8 cellular contexts compared by ENCODE assay signal in genomic region chr4:55345980-55346850, GRCh38. TPM values are rescaled to one million over a fixed set of nuclear protein-coding genes. Genes with fewer than 3 reads are reported as not detected.
DNase-seq lines count a peak whose midpoint lies in the region; ATAC-seq and TF ChIP-seq lines count a peak whose summit lies in the region.

Gene SRD5A3, plus strand, starts transcription at chr4:55346242. Its CDS starts 95 bp downstream, at chr4:55346337.

- DNase-seq in CD4-positive, alpha-beta memory T cell = peak; percentile 67 to 81 (median 74)
- DNase-seq in NCI-H748 treated with DMSO at 0.1 percent for 48 hours (lab: John Stamatoyannopoulos, UW) (peak; percentile 44), lung (ENCODE audit: low spot score) (peak; percentile 88)
- peak; percentile 80 for DNase-seq in activated CD4-positive, alpha-beta memory T cell treated with anti-CD3 and anti-CD28 coated beads, Interleukin-2, amount 10 ng/mL, durations not matched to agents 7 days and 5 days
- peak; percentile 64 to 77 (median 75) for DNase-seq in stimulated activated CD4-positive, alpha-beta T cell treated with anti-CD3 and anti-CD28 coated beads, TNF-alpha, amount 100 ng/mL, for 48 hours (ENCODE audit: low read depth in 3 of 3)

- H3K4me3 Mint-ChIP-seq in CD4-positive, alpha-beta memory T cell = peak within 1 kb of the TSS; percentile 87 to 93 (median 89)
- H3K4me3 Mint-ChIP-seq in activated CD4-positive, alpha-beta memory T cell treated with anti-CD3 and anti-CD28 coated beads, Interleukin-2, amount 10 ng/mL, durations not matched to agents 7 days and 5 days = peak within 1 kb of the TSS; percentile 79

- H3K4me1 Mint-ChIP-seq in CD4-positive, alpha-beta memory T cell = peaks cover 10 to 19% (median 14%) of the 10 kb centered on the region in 4 donors
- H3K4me1 Mint-ChIP-seq in activated CD4-positive, alpha-beta memory T cell treated with anti-CD3 and anti-CD28 coated beads, Interleukin-2, amount 10 ng/mL, durations not matched to agents 7 days and 5 days = peaks cover 25% of the 10 kb centered on the region

- H3K4me1 ChIP-seq in CD4-positive, alpha-beta memory T cell (ENCODE audit: insufficient read depth, low read length) = peaks cover 20% of the 10 kb centered on the region
- H3K4me1 ChIP-seq in ectodermal cell (ENCODE audit: control insufficient read depth, insufficient read depth, low read length) (peaks cover 3% of the 10 kb centered on the region), lung (ENCODE audit: control insufficient read depth in 2 of 2, insufficient read depth in 2 of 2, low read length in 2 of 2) (peaks cover 0 to 6% of the 10 kb centered on the region in 2 donors)

- POLR2A ChIA-PET in CD4-positive, alpha-beta memory T cell (lab: Charles Lee; ENCODE audit: partially characterized antibody) = interaction anchor here (1.0 to 2.3 kb wide), 5 partner anchors 10 to 199 kb away, joined by 3 to 12 read pairs (median 4); partner anchors contain the start of gene TMEM165
- POLR2A ChIA-PET in activated CD4-positive, alpha-beta memory T cell treated with anti-CD3 and anti-CD28 coated beads, Interleukin-2, amount 10 ng/mL, durations not matched to agents 7 days and 5 days (lab: Charles Lee) = interaction anchor here (0.7 to 2.3 kb wide), 12 partner anchors 9 to 603 kb away, joined by 3 to 21 read pairs (median 4); partner anchors contain the start of genes CEP135 and TMEM165

- WGBS in ectodermal cell, 2 experiments = 0 to 1% methylated on average over 95 of the region's 95 CpGs
- 0% methylated on average over 75 to 95 of the region's 95 CpGs for WGBS in lung, 2 donors

- no peaks in the 10 kb centered on the region for H3K36me3 ChIP-seq in CD4-positive, alpha-beta memory T cell (ENCODE audit: insufficient read depth, low read length)
- H3K36me3 ChIP-seq in ectodermal cell (ENCODE audit: control insufficient read depth, insufficient read depth, low read length) = no peaks in the 10 kb centered on the region
- H3K36me3 ChIP-seq in lung (ENCODE audit: control insufficient read depth in 2 of 2, insufficient read depth in 2 of 2, low read length in 2 of 2) = no peaks in the 10 kb centered on the region

- intact Hi-C loops in CD4-positive, alpha-beta memory T cell (cut with micrococcal nuclease) = loop anchor here (1.0 to 5.0 kb wide), 6 partner anchors 49 to 521 kb away; partner anchors contain the start of genes CLOCK, EXOC1 and TMEM165

- H3K27ac ChIP-seq in CD4-positive, alpha-beta memory T cell (ENCODE audit: low read depth, low read length) = peak within 1 kb of the TSS; percentile 57
- H3K27ac ChIP-seq in ectodermal cell (ENCODE audit: insufficient read depth, low read depth, low read length, poor library complexity, severe bottlenecking) = peak within 1 kb of the TSS; percentile 76
- peak within 1 kb of the TSS; percentile 91 to 99 for H3K27ac ChIP-seq in lung (ENCODE audit: low read depth in 1 of 2, low read length in 1 of 2)

- H3K4me3 ChIP-seq in CD4-positive, alpha-beta memory T cell (ENCODE audit: low read length in 2 of 2) = peak within 1 kb of the TSS; percentile 37 to 74
- H3K4me3 ChIP-seq in ectodermal cell (ENCODE audit: insufficient read depth, low read depth, low read length) (peak within 1 kb of the TSS; percentile 56), lung (peak within 1 kb of the TSS; percentile 85)

- H3K9me3 Mint-ChIP-seq in CD4-positive, alpha-beta memory T cell = no peaks in the 10 kb centered on the region
- no peaks in the 10 kb centered on the region for H3K9me3 Mint-ChIP-seq in activated CD4-positive, alpha-beta memory T cell treated with anti-CD3 and anti-CD28 coated beads, Interleukin-2, amount 10 ng/mL, durations not matched to agents 7 days and 5 days

- peak; percentile 77 for TF ChIP-seq CTCF in lung (IDR thresholded peaks at IDR 0.05; ENCODE audit: control extremely low read depth, extremely low read depth)

- ATAC-seq in GM19328 (IDR thresholded peaks at IDR 0.05; ENCODE audit: unreplicated experiment) (peak; percentile 92), HG03460 (IDR thresholded peaks at IDR 0.05; ENCODE audit: unreplicated experiment) (peak; percentile 95), lung (ENCODE audit: insufficient read depth, low FRiP score) (peak; percentile 99)

- no peaks in the 10 kb centered on the region for H3K27me3 ChIP-seq in CD4-positive, alpha-beta memory T cell (ENCODE audit: insufficient read depth, low read length)
- H3K27me3 ChIP-seq in ectodermal cell (ENCODE audit: control insufficient read depth, insufficient read depth, low read length, poor library complexity, severe bottlenecking) (no peaks in the 10 kb centered on the region), lung (ENCODE audit: control insufficient read depth, insufficient read depth) (no peaks in the 10 kb centered on the region)

- no peaks in the 10 kb centered on the region for H3K9me3 ChIP-seq in CD4-positive, alpha-beta memory T cell (ENCODE audit: control insufficient read depth in 1 of 2, low read length in 2 of 2)
- no peaks in the 10 kb centered on the region for H3K9me3 ChIP-seq in ectodermal cell (ENCODE audit: control insufficient read depth, low read length)
- no peaks in the 10 kb centered on the region for H3K9me3 ChIP-seq in lung (ENCODE audit: control insufficient read depth in 2 of 2, insufficient read depth in 1 of 2, low read length in 1 of 2)

- CTCF ChIA-PET in CD4-positive, alpha-beta memory T cell (lab: Charles Lee; ENCODE audit: partially characterized antibody) = interaction anchor here (0.6 to 3.6 kb wide), 53 partner anchors 9 to 603 kb away, joined by 3 to 43 read pairs (median 5); partner anchors contain the start of genes CEP135, CLOCK, EXOC1 and TMEM165
- CTCF ChIA-PET in activated CD4-positive, alpha-beta memory T cell treated with anti-CD3 and anti-CD28 coated beads, Interleukin-2, amount 10 ng/mL, durations not matched to agents 7 days and 5 days (lab: Charles Lee) = interaction anchor here (0.7 to 3.2 kb wide), 43 partner anchors 9 to 1631 kb away, joined by 3 to 56 read pairs (median 4); partner anchors contain the start of genes CEP135, CLOCK, NMU and NOA1

- H3K36me3 Mint-ChIP-seq in CD4-positive, alpha-beta memory T cell = no peaks in the 10 kb centered on the region
- no peaks in the 10 kb centered on the region for H3K36me3 Mint-ChIP-seq in activated CD4-positive, alpha-beta memory T cell treated with anti-CD3 and anti-CD28 coated beads, Interleukin-2, amount 10 ng/mL, durations not matched to agents 7 days and 5 days (ENCODE audit: low read depth)

- H3K27me3 Mint-ChIP-seq in CD4-positive, alpha-beta memory T cell = no peaks in the 10 kb centered on the region
- no peaks in the 10 kb centered on the region for H3K27me3 Mint-ChIP-seq in activated CD4-positive, alpha-beta memory T cell treated with anti-CD3 and anti-CD28 coated beads, Interleukin-2, amount 10 ng/mL, durations not matched to agents 7 days and 5 days

- peak within 1 kb of the TSS; percentile 45 to 93 (median 90) for H3K27ac Mint-ChIP-seq in CD4-positive, alpha-beta memory T cell
- H3K27ac Mint-ChIP-seq in activated CD4-positive, alpha-beta memory T cell treated with anti-CD3 and anti-CD28 coated beads, Interleukin-2, amount 10 ng/mL, durations not matched to agents 7 days and 5 days = peak within 1 kb of the TSS; percentile 65

RNA-seq across cellular contexts. Expression of gene SRD5A3, which starts in this region (rescaled TPM):
- 1 to 10 TPM; 2.9 to 3.5 TPM for total RNA-seq in CD4-positive, alpha-beta memory T cell
- polyA plus RNA-seq in CD4-positive, alpha-beta memory T cell = 10 to 100 TPM in 1 of 2 donors, 1 to 10 TPM in 1; 9.9 to 26.2 TPM
- 10 to 100 TPM; 11.8 to 12.0 TPM for total RNA-seq in activated CD4-positive, alpha-beta memory T cell treated with anti-CD3 and anti-CD28 coated beads, Interleukin-2, amount 10 ng/mL, durations not matched to agents 7 days and 5 days
- 30.3 TPM for polyA plus RNA-seq in ectodermal cell (2013, experiment 1 of 4)
- polyA plus RNA-seq in ectodermal cell (2013, experiment 2 of 4) = 27.3 TPM
- polyA plus RNA-seq in ectodermal cell (2013, experiment 3 of 4) = 30.6 TPM
- polyA plus RNA-seq in ectodermal cell (2013, experiment 4 of 4) = 29.4 TPM
- total RNA-seq in lung = 10 to 100 TPM; 13.6 to 31.5 TPM
- polyA plus RNA-seq in lung = 10 to 100 TPM; 16.6 to 37.1 TPM

Comparison
In these comparisons a context has a peak if more than half of its experiments do, and no peak if none do; other contexts are left out.
1. Peak in every context shown above with its lines: DNase-seq, ATAC-seq, H3K4me3 ChIP-seq and H3K27ac ChIP-seq.